Comparison of ENCODE assay signal across 13 cellular contexts in the genomic region with DNA sequence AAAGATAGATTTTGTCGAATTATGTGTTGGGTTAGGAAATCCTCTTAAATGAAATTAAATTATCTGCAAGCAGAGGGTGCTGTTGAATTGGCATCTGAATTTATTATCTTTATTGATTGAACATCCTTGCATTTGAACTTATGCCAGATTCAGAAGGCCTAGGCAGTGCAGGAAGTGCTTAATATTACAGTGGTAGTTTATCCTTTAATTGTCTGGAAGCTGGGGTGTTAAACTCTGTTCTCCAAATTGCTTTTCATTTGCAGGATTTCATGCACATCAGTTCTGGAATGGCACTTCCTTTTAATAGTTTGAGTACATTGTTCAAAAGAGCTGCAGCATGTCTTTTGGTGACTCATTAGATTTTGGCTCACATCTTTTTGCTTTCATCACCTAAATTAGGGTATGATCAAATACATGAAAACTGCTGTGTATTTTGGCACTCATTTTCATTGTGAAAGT.
DNase-seq lines count a peak whose midpoint lies in the region; ATAC-seq and TF ChIP-seq lines count a peak whose summit lies in the region.
"Had no signal": no experiment of that assay in that cellular context is flagged by ENCODE, and none has a peak within 500 bp of the region (broad histone marks: within the 10 kb centered on the region; RNA-seq: fewer than 3 reads in every experiment).

No MANE protein-coding gene starts in this region.

- H3K4me1 ChIP-seq in RWPE2 (ENCODE audit: insufficient read depth, poor library complexity, severe bottlenecking): peaks cover 19% of the 10 kb centered on the region

- DNase-seq in AML-193 (lab: John Stamatoyannopoulos, UW) (peak; percentile 18 to 36), RWPE2 (ENCODE audit: low spot score) (no peak), glomerular endothelial cell (ENCODE audit: extremely low read depth, low read depth, low spot score) (peak; percentile 37), pons (ENCODE audit: low spot score) (no peak), RKO (ENCODE audit: low spot score) (no peak)
- DNase-seq: activated naive CD4-positive, alpha-beta T cell treated with anti-CD3 and anti-CD28 coated beads, Interleukin-2, amount 50 U/mL, for 16 hours; MG63 had no signal

- no peaks in the 10 kb centered on the region for H3K27me3 ChIP-seq in RWPE2 (ENCODE audit: insufficient read depth, poor library complexity, severe bottlenecking)
- H3K27me3 ChIP-seq: MG63, suprapubic skin had no signal

- no peak for TF ChIP-seq RAD21 in Ishikawa (IDR thresholded peaks at IDR 0.05; ENCODE audit: low read depth)

- TF ChIP-seq EP300 in Ishikawa (IDR thresholded peaks at IDR 0.05; ENCODE audit: borderline replicate concordance): no peak

- H3K27ac ChIP-seq in RWPE2 (ENCODE audit: poor library complexity, severe bottlenecking): peak overlapping the region; percentile 29
- H3K27ac ChIP-seq: skin epidermis, suprapubic skin had no signal

- H3K9me3 ChIP-seq in RWPE2 (ENCODE audit: severe bottlenecking): no peaks in the 10 kb centered on the region
- H3K9me3 ChIP-seq: HAP-1, MG63, suprapubic skin had no signal

- no peaks in the 10 kb centered on the region for H3K36me3 ChIP-seq in RWPE2 (ENCODE audit: low read depth)
- H3K36me3 ChIP-seq: HAP-1, MG63, suprapubic skin had no signal

- ATAC-seq in RWPE2 (ENCODE audit: low read depth) (peak; percentile 63), GM21515 (IDR thresholded peaks at IDR 0.05; ENCODE audit: unreplicated experiment) (no peak), GM19324 (IDR thresholded peaks at IDR 0.05; ENCODE audit: low FRiP score, unreplicated experiment) (no peak)

- no peak overlapping the region for H3K4me3 ChIP-seq in RWPE2 (ENCODE audit: severe bottlenecking)
- H3K4me3 ChIP-seq: HAP-1, MG63, skin epidermis, suprapubic skin had no signal

- peak; percentile 47 for TF ChIP-seq CTCF in RWPE2 (IDR thresholded peaks at IDR 0.05; ENCODE audit: poor library complexity, severe bottlenecking)

TF ChIP-seq in Ishikawa, 13 proteins besides CTCF, POLR2A, EP300 and RAD21:
- TF ChIP-seq YY1 (IDR thresholded peaks at IDR 0.05; ENCODE audit: low read depth) (no peak), TAF1 (IDR thresholded peaks at IDR 0.05; ENCODE audit: low read depth) (no peak), ZBTB7A (IDR thresholded peaks at IDR 0.05; ENCODE audit: low read depth) (no peak), NFIC (IDR thresholded peaks at IDR 0.05) (peak; percentile 23; the same call in 1 of the 2 replicates), CREB1 (IDR thresholded peaks at IDR 0.05; ENCODE audit: low read depth) (no peak)
- TF ChIP-seq, protein P1, sequence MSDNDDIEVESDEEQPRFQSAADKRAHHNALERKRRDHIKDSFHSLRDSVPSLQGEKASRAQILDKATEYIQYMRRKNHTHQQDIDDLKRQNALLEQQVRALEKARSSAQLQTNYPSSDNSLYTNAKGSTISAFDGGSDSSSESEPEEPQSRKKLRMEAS (IDR thresholded peaks at IDR 0.05): no peak
- TF ChIP-seq, protein P2, sequence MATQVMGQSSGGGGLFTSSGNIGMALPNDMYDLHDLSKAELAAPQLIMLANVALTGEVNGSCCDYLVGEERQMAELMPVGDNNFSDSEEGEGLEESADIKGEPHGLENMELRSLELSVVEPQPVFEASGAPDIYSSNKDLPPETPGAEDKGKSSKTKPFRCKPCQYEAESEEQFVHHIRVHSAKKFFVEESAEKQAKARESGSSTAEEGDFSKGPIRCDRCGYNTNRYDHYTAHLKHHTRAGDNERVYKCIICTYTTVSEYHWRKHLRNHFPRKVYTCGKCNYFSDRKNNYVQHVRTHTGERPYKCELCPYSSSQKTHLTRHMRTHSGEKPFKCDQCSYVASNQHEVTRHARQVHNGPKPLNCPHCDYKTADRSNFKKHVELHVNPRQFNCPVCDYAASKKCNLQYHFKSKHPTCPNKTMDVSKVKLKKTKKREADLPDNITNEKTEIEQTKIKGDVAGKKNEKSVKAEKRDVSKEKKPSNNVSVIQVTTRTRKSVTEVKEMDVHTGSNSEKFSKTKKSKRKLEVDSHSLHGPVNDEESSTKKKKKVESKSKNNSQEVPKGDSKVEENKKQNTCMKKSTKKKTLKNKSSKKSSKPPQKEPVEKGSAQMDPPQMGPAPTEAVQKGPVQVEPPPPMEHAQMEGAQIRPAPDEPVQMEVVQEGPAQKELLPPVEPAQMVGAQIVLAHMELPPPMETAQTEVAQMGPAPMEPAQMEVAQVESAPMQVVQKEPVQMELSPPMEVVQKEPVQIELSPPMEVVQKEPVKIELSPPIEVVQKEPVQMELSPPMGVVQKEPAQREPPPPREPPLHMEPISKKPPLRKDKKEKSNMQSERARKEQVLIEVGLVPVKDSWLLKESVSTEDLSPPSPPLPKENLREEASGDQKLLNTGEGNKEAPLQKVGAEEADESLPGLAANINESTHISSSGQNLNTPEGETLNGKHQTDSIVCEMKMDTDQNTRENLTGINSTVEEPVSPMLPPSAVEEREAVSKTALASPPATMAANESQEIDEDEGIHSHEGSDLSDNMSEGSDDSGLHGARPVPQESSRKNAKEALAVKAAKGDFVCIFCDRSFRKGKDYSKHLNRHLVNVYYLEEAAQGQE (IDR thresholded peaks at IDR 0.05; ENCODE audit: low read depth): no peak
- TF ChIP-seq, protein P3, sequence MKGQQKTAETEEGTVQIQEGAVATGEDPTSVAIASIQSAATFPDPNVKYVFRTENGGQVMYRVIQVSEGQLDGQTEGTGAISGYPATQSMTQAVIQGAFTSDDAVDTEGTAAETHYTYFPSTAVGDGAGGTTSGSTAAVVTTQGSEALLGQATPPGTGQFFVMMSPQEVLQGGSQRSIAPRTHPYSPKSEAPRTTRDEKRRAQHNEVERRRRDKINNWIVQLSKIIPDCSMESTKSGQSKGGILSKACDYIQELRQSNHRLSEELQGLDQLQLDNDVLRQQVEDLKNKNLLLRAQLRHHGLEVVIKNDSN (IDR thresholded peaks at IDR 0.05): no peak

Comparison
In these comparisons a context has a peak if more than half of its experiments do, and no peak if none do; other contexts are left out.
1. DNase-seq: peak in AML-193 (2 of 2) and glomerular endothelial cell (single experiment); none in RWPE2 (single experiment), pons (single experiment) and RKO (single experiment).